1 cellular context compared by ENCODE assay signal in genomic region chr15:44682211-44682610, GRCh38.
TF ChIP-seq lines count a peak whose summit lies in the region.

No MANE protein-coding gene starts in this region.

TF ChIP-seq in GM12878, 131 proteins besides CTCF, POLR2A, EP300 and RAD21:
- TF ChIP-seq ATF7 (IDR thresholded peaks at IDR 0.05; ENCODE audit: low read depth) (peak; percentile 49; the same call in 1 of the 2 replicates), GABPA (IDR thresholded peaks at IDR 0.05; ENCODE audit: low read depth) (no peak), NBN (IDR thresholded peaks at IDR 0.05) (no peak), JUNB (IDR thresholded peaks at IDR 0.05) (0 out of 2 replicates have a peak, but pooled peaks have one; percentile 20), CBX3 (IDR thresholded peaks at IDR 0.05; ENCODE audit: borderline replicate concordance, low read depth) (no peak), TAF1 (IDR thresholded peaks at IDR 0.05; ENCODE audit: borderline replicate concordance, low read depth, low read length) (no peak)
- TF ChIP-seq, protein P1, sequence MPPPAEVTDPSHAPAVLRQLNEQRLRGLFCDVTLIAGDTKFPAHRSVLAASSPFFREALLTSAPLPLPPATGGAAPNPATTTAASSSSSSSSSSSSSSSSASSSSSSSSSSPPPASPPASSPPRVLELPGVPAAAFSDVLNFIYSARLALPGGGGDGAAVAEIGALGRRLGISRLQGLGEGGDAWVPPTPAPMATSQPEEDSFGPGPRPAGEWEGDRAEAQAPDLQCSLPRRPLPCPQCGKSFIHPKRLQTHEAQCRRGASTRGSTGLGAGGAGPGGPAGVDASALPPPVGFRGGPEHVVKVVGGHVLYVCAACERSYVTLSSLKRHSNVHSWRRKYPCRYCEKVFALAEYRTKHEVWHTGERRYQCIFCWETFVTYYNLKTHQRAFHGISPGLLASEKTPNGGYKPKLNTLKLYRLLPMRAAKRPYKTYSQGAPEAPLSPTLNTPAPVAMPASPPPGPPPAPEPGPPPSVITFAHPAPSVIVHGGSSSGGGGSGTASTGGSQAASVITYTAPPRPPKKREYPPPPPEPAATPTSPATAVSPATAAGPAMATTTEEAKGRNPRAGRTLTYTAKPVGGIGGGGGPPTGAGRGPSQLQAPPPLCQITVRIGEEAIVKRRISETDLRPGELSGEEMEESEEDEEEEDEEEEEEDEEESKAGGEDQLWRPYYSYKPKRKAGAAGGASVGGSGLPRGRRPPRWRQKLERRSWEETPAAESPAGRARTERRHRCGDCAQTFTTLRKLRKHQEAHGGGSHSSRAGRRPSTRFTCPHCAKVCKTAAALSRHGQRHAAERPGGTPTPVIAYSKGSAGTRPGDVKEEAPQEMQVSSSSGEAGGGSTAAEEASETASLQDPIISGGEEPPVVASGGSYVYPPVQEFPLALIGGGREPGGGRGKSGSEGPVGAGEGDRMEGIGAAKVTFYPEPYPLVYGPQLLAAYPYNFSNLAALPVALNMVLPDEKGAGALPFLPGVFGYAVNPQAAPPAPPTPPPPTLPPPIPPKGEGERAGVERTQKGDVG (CRISPR knock-in tag; IDR thresholded peaks at IDR 0.05), result no peak
- TF ChIP-seq, protein P2, sequence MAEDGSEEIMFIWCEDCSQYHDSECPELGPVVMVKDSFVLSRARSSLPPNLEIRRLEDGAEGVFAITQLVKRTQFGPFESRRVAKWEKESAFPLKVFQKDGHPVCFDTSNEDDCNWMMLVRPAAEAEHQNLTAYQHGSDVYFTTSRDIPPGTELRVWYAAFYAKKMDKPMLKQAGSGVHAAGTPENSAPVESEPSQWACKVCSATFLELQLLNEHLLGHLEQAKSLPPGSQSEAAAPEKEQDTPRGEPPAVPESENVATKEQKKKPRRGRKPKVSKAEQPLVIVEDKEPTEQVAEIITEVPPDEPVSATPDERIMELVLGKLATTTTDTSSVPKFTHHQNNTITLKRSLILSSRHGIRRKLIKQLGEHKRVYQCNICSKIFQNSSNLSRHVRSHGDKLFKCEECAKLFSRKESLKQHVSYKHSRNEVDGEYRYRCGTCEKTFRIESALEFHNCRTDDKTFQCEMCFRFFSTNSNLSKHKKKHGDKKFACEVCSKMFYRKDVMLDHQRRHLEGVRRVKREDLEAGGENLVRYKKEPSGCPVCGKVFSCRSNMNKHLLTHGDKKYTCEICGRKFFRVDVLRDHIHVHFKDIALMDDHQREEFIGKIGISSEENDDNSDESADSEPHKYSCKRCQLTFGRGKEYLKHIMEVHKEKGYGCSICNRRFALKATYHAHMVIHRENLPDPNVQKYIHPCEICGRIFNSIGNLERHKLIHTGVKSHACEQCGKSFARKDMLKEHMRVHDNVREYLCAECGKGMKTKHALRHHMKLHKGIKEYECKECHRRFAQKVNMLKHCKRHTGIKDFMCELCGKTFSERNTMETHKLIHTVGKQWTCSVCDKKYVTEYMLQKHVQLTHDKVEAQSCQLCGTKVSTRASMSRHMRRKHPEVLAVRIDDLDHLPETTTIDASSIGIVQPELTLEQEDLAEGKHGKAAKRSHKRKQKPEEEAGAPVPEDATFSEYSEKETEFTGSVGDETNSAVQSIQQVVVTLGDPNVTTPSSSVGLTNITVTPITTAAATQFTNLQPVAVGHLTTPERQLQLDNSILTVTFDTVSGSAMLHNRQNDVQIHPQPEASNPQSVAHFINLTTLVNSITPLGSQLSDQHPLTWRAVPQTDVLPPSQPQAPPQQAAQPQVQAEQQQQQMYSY (CRISPR knock-in tag; IDR thresholded peaks at IDR 0.05), result no peak
- TF ChIP-seq, protein P3, sequence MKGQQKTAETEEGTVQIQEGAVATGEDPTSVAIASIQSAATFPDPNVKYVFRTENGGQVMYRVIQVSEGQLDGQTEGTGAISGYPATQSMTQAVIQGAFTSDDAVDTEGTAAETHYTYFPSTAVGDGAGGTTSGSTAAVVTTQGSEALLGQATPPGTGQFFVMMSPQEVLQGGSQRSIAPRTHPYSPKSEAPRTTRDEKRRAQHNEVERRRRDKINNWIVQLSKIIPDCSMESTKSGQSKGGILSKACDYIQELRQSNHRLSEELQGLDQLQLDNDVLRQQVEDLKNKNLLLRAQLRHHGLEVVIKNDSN (IDR thresholded peaks at IDR 0.05; ENCODE audit: borderline replicate concordance, extremely low read length, insufficient read depth, low read depth, low read length), result no peak
